In genomic region chr12:71639341-71639760, GRCh38 we compare ENCODE assay signal across 8 cellular contexts. TPM values are rescaled to one million over a fixed set of nuclear protein-coding genes. Genes with fewer than 3 reads are reported as not detected.
DNase-seq lines count a peak whose midpoint lies in the region; ATAC-seq and TF ChIP-seq lines count a peak whose summit lies in the region.

No MANE protein-coding gene starts in this region.

- no peak overlapping the region for H3K4me3 ChIP-seq in BE2C (ENCODE audit: low read depth, low read length)
- no peak overlapping the region for H3K4me3 ChIP-seq in heart left ventricle

- 60 to 69% (median 62%) methylated on average over 2 of the region's 2 CpGs for WGBS in heart left ventricle, 4 donors

- TF ChIP-seq POLR2A in heart left ventricle (IDR thresholded peaks at IDR 0.05), result no peak

- DNase-seq in BE2C (peak; percentile 43), NCI-H69 (lab: John Stamatoyannopoulos, UW) (peak; percentile 3), heart left ventricle (peak in 2 of 5 donors; percentile 12 to 29), H4 (ENCODE audit: low spot score) (no peak), SHP77 treated with DMSO at 0.1 percent for 48 hours (lab: John Stamatoyannopoulos, UW) (no peak)
- DNase-seq in activated effector memory CD4-positive, alpha-beta T cell treated with anti-CD3 and anti-CD28 coated beads, Interleukin-2, amount 50 U/mL, for 16 hours, result no peak

- no peak overlapping the region for H3K27ac ChIP-seq in heart left ventricle

- TF ChIP-seq CTCF in BE2C (IDR thresholded peaks at IDR 0.05; ENCODE audit: low read depth, low read length) (peak; percentile 58), heart left ventricle (IDR thresholded peaks at IDR 0.05) (peak in 3 of 12 donors; percentile 13 to 22 (median 19))

- intact Hi-C loops in heart left ventricle (cut with DNase I), result loop anchor here in 7 of 10 donors (5.0 to 10.0 kb wide), 4 partner anchors 105 to 227 kb away; no protein-coding TSS in a partner anchor

- H3K36me3 ChIP-seq in BE2C (peaks cover 67% of the 10 kb centered on the region), heart left ventricle (peaks cover 0 to 100% (median 97%) of the 10 kb centered on the region in 9 donors)

- peak; percentile 54 for ATAC-seq in GM18511 (IDR thresholded peaks at IDR 0.05; ENCODE audit: unreplicated experiment)
- peak; percentile 47 to 84 (median 56) for ATAC-seq in heart left ventricle
- ATAC-seq in HG02884 (IDR thresholded peaks at IDR 0.05; ENCODE audit: unreplicated experiment), result no peak

- H3K4me1 ChIP-seq in BE2C (peaks cover 2% of the 10 kb centered on the region; the same call in 1 of the 2 replicates), heart left ventricle (peaks cover 0 to 5% (median 0%) of the 10 kb centered on the region in 12 donors)

- H3K9me3 ChIP-seq in BE2C (no peaks in the 10 kb centered on the region), heart left ventricle (no peaks in the 10 kb centered on the region)

- H3K27me3 ChIP-seq in BE2C (no peaks in the 10 kb centered on the region), heart left ventricle (no peaks in the 10 kb centered on the region)

RNA-seq across cellular contexts. Expression of gene ZFC3H1, which starts 24.3 kb away (rescaled TPM):
- polyA plus RNA-seq in BE2C (2012; ENCODE audit: insufficient read depth, insufficient read length, low read depth), result 11.1 TPM
- 10 to 100 TPM; 15.6 to 27.3 (median 18.2) TPM for total RNA-seq in heart left ventricle
- polyA plus RNA-seq in heart left ventricle, result 10 to 100 TPM in 1 of 2 donors, 1 to 10 TPM in 1; 9.8 to 11.2 TPM
- 4.4 and 5.5 TPM in 2 replicates for total RNA-seq in H4 (2014; rRNA removed; shearing (Covaris generic))

RNA-seq across cellular contexts. Expression of gene THAP2, which starts 24.8 kb away (rescaled TPM):
- 3.7 TPM for polyA plus RNA-seq in BE2C (2012; ENCODE audit: insufficient read depth, insufficient read length, low read depth)
- 10 to 100 TPM in 1 of 9 donors, 1 to 10 TPM in 8; 2.2 to 13.1 (median 4.9) TPM for total RNA-seq in heart left ventricle
- 1 to 10 TPM; 3.2 to 3.7 TPM for polyA plus RNA-seq in heart left ventricle
- total RNA-seq in H4 (2014; rRNA removed; shearing (Covaris generic)), result 3.1 and 5.6 TPM in 2 replicates

RNA-seq across cellular contexts. Expression of gene TMEM19, which starts 46.5 kb away (rescaled TPM):
- 30.0 TPM for polyA plus RNA-seq in BE2C (2012; ENCODE audit: insufficient read depth, insufficient read length, low read depth)
- total RNA-seq in heart left ventricle, result 10 to 100 TPM; 15.5 to 39.5 (median 28.8) TPM
- polyA plus RNA-seq in heart left ventricle, result 10 to 100 TPM in 1 of 2 donors, 1 to 10 TPM in 1; 8.8 to 24.6 TPM
- total RNA-seq in H4 (2014; rRNA removed; shearing (Covaris generic)), result 27.0 and 47.1 TPM in 2 replicates

Comparison
In these comparisons a context has a peak if more than half of its experiments do, and no peak if none do; other contexts are left out.
1. DNase-seq: peak in BE2C (single experiment) and NCI-H69 (single experiment); none in H4 (single experiment), SHP77 treated with DMSO at 0.1 percent for 48 hours (single experiment) and activated effector memory CD4-positive, alpha-beta T cell treated with anti-CD3 and anti-CD28 coated beads, Interleukin-2, amount 50 U/mL, for 16 hours (single experiment).